In genomic region chr1:61307422-61308140, GRCh38 we compare ENCODE assay signal across 21 cellular contexts.
"Had no signal": no experiment of that assay in that cellular context is flagged by ENCODE, and none has a peak within 500 bp of the region (broad histone marks: within the 10 kb centered on the region; RNA-seq: fewer than 3 reads in every experiment).

No MANE protein-coding gene starts in this region.

- DNase-seq: KBM-7, MV-4-11, NCI-H1048, NCI-H1105, NCI-H1417, NCI-H1436 treated with DMSO at 0.1 percent for 48 hours, NCI-H1694, NCI-H187 treated with DMSO at 0.1 percent for 48 hours, NCI-H2029 treated with DMSO at 0.1 percent for 48 hours, NCI-H2171 treated with DMSO at 0.1 percent for 48 hours, NCI-H345, NCI-H446 treated with DMSO at 0.1 percent for 48 hours, NCI-H510A treated with DMSO at 0.1 percent for 48 hours, NCI-H69, NCI-H774, Right ventricle myocardium superior, RPMI8226, SIG-M5 had no signal

- H3K27me3 ChIP-seq: SJSA1 had no signal

- H3K9me3 ChIP-seq: SJSA1 had no signal

- H3K4me3 ChIP-seq: SJSA1, SK-N-MC had no signal

- H3K36me3 ChIP-seq: SJSA1 had no signal

- H3K27ac ChIP-seq: HL-60, SJSA1, SK-N-MC had no signal
